Comparison of ENCODE assay signal across 8 cellular contexts in genomic region chr19:3618144-3618810, GRCh38. TPM values are rescaled to one million over a fixed set of nuclear protein-coding genes. Genes with fewer than 3 reads are reported as not detected.
DNase-seq lines count a peak whose midpoint lies in the region; FAIRE-seq and TF ChIP-seq lines count a peak whose summit lies in the region.

No MANE protein-coding gene starts in this region.

- H3K4me3 ChIP-seq in neutrophil (ENCODE audit: low read depth in 1 of 2, low read length in 1 of 2) = no peak overlapping the region

- peaks cover 79% of the 10 kb centered on the region for H3K36me3 ChIP-seq in neutrophil

- no peaks in the 10 kb centered on the region for H3K27me3 ChIP-seq in neutrophil

- in situ Hi-C loops in G401 (cut with HindIII; ENCODE audit: low sequenced_read_pairs) = no loop called here

- H3K27ac ChIP-seq in neutrophil = no peak overlapping the region

- no peaks in the 10 kb centered on the region for H3K9me3 ChIP-seq in neutrophil

- FAIRE-seq in D721Med (lab: Jason Lieb, UNC) (no peak), urothelium cell line (lab: Jason Lieb, UNC) (no peak)

- peak; percentile 55 for TF ChIP-seq CTCF in D721Med (IDR thresholded peaks at IDR 0.05; ENCODE audit: insufficient read depth, missing control alignments)
- TF ChIP-seq CTCF in LNCAP (IDR thresholded peaks at IDR 0.05) = peak; percentile 95
- TF ChIP-seq CTCF in neutrophil (IDR thresholded peaks at IDR 0.05) = peak; percentile 63

- DNase-seq in D721Med (ENCODE audit: insufficient read length, low spot score) (peak; percentile 89), activated T-cell treated with anti-CD3 and anti-CD28 coated beads for 48 hours (ENCODE audit: low read depth) (peak; percentile 45), fibroblast of gingiva (ENCODE audit: low read depth) (peak; percentile 71), urothelium cell line (ENCODE audit: low spot score) (peak; percentile 53), NCI-H524 treated with DMSO at 0.1 percent for 48 hours (lab: John Stamatoyannopoulos, UW) (no peak), G401 (ENCODE audit: low spot score) (no peak)

- no peaks in the 10 kb centered on the region for H3K4me1 ChIP-seq in neutrophil (ENCODE audit: control insufficient read depth in 1 of 2, insufficient read depth in 1 of 2, low read depth in 1 of 2, low read length in 1 of 2)

RNA-seq across cellular contexts. Expression of gene CACTIN, which starts 8.3 kb away (rescaled TPM):
- total RNA-seq in G401 (2014; rRNA removed; shearing (Covaris generic)) = 43.3 and 47.8 TPM in 2 replicates

RNA-seq across cellular contexts. Expression of gene TBXA2R, which starts 11.6 kb away (rescaled TPM):
- total RNA-seq in G401 (2014; rRNA removed; shearing (Covaris generic)) = 7.7 and 9.7 TPM in 2 replicates

RNA-seq across cellular contexts. Expression of gene GIPC3, which starts 33.0 kb away (rescaled TPM):
- total RNA-seq in G401 (2014; rRNA removed; shearing (Covaris generic)) = not detected in 2 replicates

RNA-seq across cellular contexts. Expression of gene HMG20B, which starts 45.5 kb away (rescaled TPM):
- total RNA-seq in G401 (2014; rRNA removed; shearing (Covaris generic)) = 131 and 174 TPM in 2 replicates

Comparison
In these comparisons a context has a peak if more than half of its experiments do, and no peak if none do; other contexts are left out.
1. DNase-seq: peak in D721Med (single experiment), activated T-cell treated with anti-CD3 and anti-CD28 coated beads for 48 hours (single experiment), fibroblast of gingiva (single experiment) and urothelium cell line (single experiment); none in NCI-H524 treated with DMSO at 0.1 percent for 48 hours (single experiment) and G401 (single experiment).
2. Peak in every context shown above with its lines, with median percentiles within 50 percentile points of each other: CTCF ChIP-seq.